ENCODE assay signal across 11 cellular contexts in the genomic region with DNA sequence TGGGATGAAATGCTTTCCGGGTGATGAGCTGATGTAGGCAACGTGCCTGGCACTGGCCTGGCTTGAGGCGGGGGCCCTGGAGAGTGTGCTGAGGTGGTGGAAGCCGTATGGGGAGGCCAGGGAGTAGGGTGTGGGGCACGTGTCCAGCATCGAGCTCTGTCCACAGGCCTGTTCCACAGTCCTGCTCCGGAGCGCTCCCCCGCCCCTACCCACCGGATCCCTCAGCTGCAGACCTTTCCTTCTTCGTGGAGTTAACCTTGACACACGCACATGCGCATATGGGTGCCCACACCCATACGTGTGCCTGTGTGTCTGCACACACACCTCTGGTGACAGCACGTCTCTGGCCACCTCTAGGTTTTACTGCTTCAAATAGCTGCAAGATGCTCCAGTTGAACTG. TPM values are rescaled to one million over a fixed set of nuclear protein-coding genes. Genes with fewer than 3 reads are reported as not detected.
DNase-seq lines count a peak whose midpoint lies in the region; ATAC-seq and TF ChIP-seq lines count a peak whose summit lies in the region.
"Had no signal": no experiment of that assay in that cellular context is flagged by ENCODE, and none has a peak within 500 bp of the region (broad histone marks: within the 10 kb centered on the region; RNA-seq: fewer than 3 reads in every experiment).

No MANE protein-coding gene starts in this region.

- intact Hi-C loops in Caco-2 (cut with micrococcal nuclease; ENCODE audit: unreplicated experiment) = no loop called here
- intact Hi-C loops in thyroid gland (cut with DNase I) = no loop called here

- POLR2A ChIA-PET in Caco-2 (lab: Charles Lee) = no interaction called here

- H3K27me3 ChIP-seq in Caco-2 (replicated peaks; ENCODE audit: control insufficient read depth, insufficient read depth, low read length) = no peaks in the 10 kb centered on the region
- no peaks in the 10 kb centered on the region for H3K27me3 ChIP-seq in thyroid gland
- H3K27me3 ChIP-seq: BLaER1 had no signal

- H3K27ac ChIP-seq in thyroid gland = peak overlapping the region; percentile 44 to 53 (median 47)
- H3K27ac ChIP-seq: BLaER1, KMS-11, PC-9 had no signal

- no peaks in the 10 kb centered on the region; the same call in 1 of the 2 replicates for H3K9me3 ChIP-seq in Caco-2
- no peaks in the 10 kb centered on the region for H3K9me3 ChIP-seq in thyroid gland
- H3K9me3 ChIP-seq: BLaER1 had no signal

- no TSS peak for BruUV-seq in Caco-2 (replicated peaks; lab: Mats Ljungman, UMichigan)

- peaks cover 9% of the 10 kb centered on the region for H3K36me3 Mint-ChIP-seq in Caco-2 (ENCODE audit: insufficient read depth, unreplicated experiment)
- H3K36me3 Mint-ChIP-seq in brain = no peaks in the 10 kb centered on the region
- H3K36me3 Mint-ChIP-seq in activated naive CD4-positive, alpha-beta T cell treated with anti-CD3 and anti-CD28 coated beads, Interleukin-2, amount 50 U/mL, for 72 hours = no peaks in the 10 kb centered on the region

- H3K4me1 Mint-ChIP-seq in Caco-2 (ENCODE audit: low read depth, unreplicated experiment) = peaks cover 26% of the 10 kb centered on the region
- H3K4me1 Mint-ChIP-seq in brain = peaks cover 30% of the 10 kb centered on the region

- WGBS in thyroid gland, 2 donors = 88 to 92% methylated on average over 15 of the region's 15 CpGs

- H3K27ac Mint-ChIP-seq in Caco-2 (ENCODE audit: unreplicated experiment) (peak overlapping the region; percentile 57), brain (peak overlapping the region in 3 of 5 experiments; percentile 5 to 75 (median 73))
- no peak overlapping the region for H3K27ac Mint-ChIP-seq in activated naive CD4-positive, alpha-beta T cell treated with anti-CD3 and anti-CD28 coated beads, Interleukin-2, amount 50 U/mL, for 72 hours
- H3K27ac Mint-ChIP-seq: H9 had no signal

- H3K36me3 ChIP-seq in Caco-2 (ENCODE audit: control insufficient read depth, insufficient read depth, low read length) = no peaks in the 10 kb centered on the region
- H3K36me3 ChIP-seq in thyroid gland = no peaks in the 10 kb centered on the region
- H3K36me3 ChIP-seq: BLaER1 had no signal

- no peak for ATAC-seq in activated naive CD4-positive, alpha-beta T cell treated with anti-CD3 and anti-CD28 coated beads, Interleukin-2, amount 50 U/mL, for 72 hours
- no peak for ATAC-seq in GM21786 (IDR thresholded peaks at IDR 0.05; ENCODE audit: unreplicated experiment)

- no peak for TF ChIP-seq POLR2A in thyroid gland (IDR thresholded peaks at IDR 0.05)

- CTCF ChIA-PET in Caco-2 (lab: Charles Lee) = interaction anchor here (1.6 kb wide), 1 partner anchor 8 kb away, joined by 4 read pairs; no protein-coding TSS in a partner anchor

- H3K9me3 Mint-ChIP-seq in Caco-2 (ENCODE audit: unreplicated experiment) (no peaks in the 10 kb centered on the region), brain (no peaks in the 10 kb centered on the region)
- no peaks in the 10 kb centered on the region for H3K9me3 Mint-ChIP-seq in activated naive CD4-positive, alpha-beta T cell treated with anti-CD3 and anti-CD28 coated beads, Interleukin-2, amount 50 U/mL, for 72 hours
- H3K9me3 Mint-ChIP-seq: H9 had no signal

- H3K27me3 Mint-ChIP-seq in Caco-2 (ENCODE audit: insufficient read depth, unreplicated experiment) = no peaks in the 10 kb centered on the region
- peaks cover 3% of the 10 kb centered on the region for H3K27me3 Mint-ChIP-seq in brain

- H3K4me3 ChIP-seq in Caco-2 (ENCODE audit: low read depth, low read length) (no peak overlapping the region), thyroid gland (replicated peaks in 1 of 3) (no peak overlapping the region)
- H3K4me3 ChIP-seq: BLaER1, PC-9 had no signal

- H3K4me3 Mint-ChIP-seq in Caco-2 (ENCODE audit: unreplicated experiment) (no peak overlapping the region), brain (no peak overlapping the region)
- H3K4me3 Mint-ChIP-seq: H9 had no signal

- DNase-seq in Caco-2 (no peak), mesenteric fat pad (ENCODE audit: low spot score) (peak; percentile 67), thyroid gland (no peak), SKM-1 treated with dmso at 0.1 percent for 144 hours (lab: John Stamatoyannopoulos, UW; ENCODE audit: unreplicated experiment) (no peak)
- DNase-seq in activated naive CD4-positive, alpha-beta T cell treated with anti-CD3 and anti-CD28 coated beads, Interleukin-2, amount 50 U/mL, for 72 hours (ENCODE audit: low spot score in 2 of 2) = no peak

- TF ChIP-seq CTCF in Caco-2 (IDR thresholded peaks at IDR 0.05; ENCODE audit: insufficient read depth in 1 of 2, low read depth in 1 of 2, low read length in 1 of 2, severe bottlenecking in 1 of 2, unreplicated experiment in 1 of 2) (no peak), brain (conservative IDR thresholded peaks at IDR 0.05) (no peak), thyroid gland (IDR thresholded peaks at IDR 0.05) (no peak)

- H3K4me1 ChIP-seq in Caco-2 (peaks cover 50% of the 10 kb centered on the region), thyroid gland (peaks cover 39 to 51% of the 10 kb centered on the region in 2 donors)

RNA-seq across cellular contexts. Expression of a gene that starts 49.3 kb away (rescaled TPM):
- total RNA-seq in Caco-2 (2022) = 28.6 and 28.9 TPM in 2 replicates
- polyA plus RNA-seq in brain (ENCODE audit: insufficient read depth, low read depth, low replicate concordance) = 13.9 TPM
- total RNA-seq in mesenteric fat pad = 54.8 TPM
- total RNA-seq in thyroid gland = 10 to 100 TPM; 12.3 to 27.5 (median 23.6) TPM
- total RNA-seq in activated naive CD4-positive, alpha-beta T cell treated with anti-CD3 and anti-CD28 coated beads, Interleukin-2, amount 50 U/mL, for 72 hours = not detected

Comparison
In these comparisons a context has a peak if more than half of its experiments do, and no peak if none do; other contexts are left out.
1. H3K27ac Mint-ChIP-seq: peak in Caco-2 (single experiment) and brain (3 of 5); none in activated naive CD4-positive, alpha-beta T cell treated with anti-CD3 and anti-CD28 coated beads, Interleukin-2, amount 50 U/mL, for 72 hours (0 of 2).
2. RNA of a gene that starts 49.3 kb away (total RNA-seq): 54.8 TPM in mesenteric fat pad (single experiment), 28.6 to 28.9 TPM in Caco-2 and 12.3 to 27.5 TPM in thyroid gland; not detected in activated naive CD4-positive, alpha-beta T cell treated with anti-CD3 and anti-CD28 coated beads, Interleukin-2, amount 50 U/mL, for 72 hours; every median in the first group is over 10 times any median in the second.